Comparison of ENCODE assay signal across 13 cellular contexts in genomic region chr9:92746567-92747458, GRCh38. TPM values are rescaled to one million over a fixed set of nuclear protein-coding genes. Genes with fewer than 3 reads are reported as not detected.
DNase-seq lines count a peak whose midpoint lies in the region; ATAC-seq and TF ChIP-seq lines count a peak whose summit lies in the region.
"Had no signal": no experiment of that assay in that cellular context is flagged by ENCODE, and none has a peak within 500 bp of the region (broad histone marks: within the 10 kb centered on the region; RNA-seq: fewer than 3 reads in every experiment).

No MANE protein-coding gene starts in this region.

- peak; percentile 61 for DNase-seq in HT1080 (ENCODE audit: low read depth)
- peak; percentile 82 for DNase-seq in choroid plexus epithelial cell (ENCODE audit: low read depth)
- DNase-seq in right lobe of liver = peak in 1 of 3 donors; percentile 39
- no peak for DNase-seq in tibial artery
- no peak for DNase-seq in GM20000 (ENCODE audit: low spot score)
- DNase-seq in activated CD4-positive, alpha-beta T cell treated with anti-CD3 and anti-CD28 coated beads, Interleukin-2, amount 50 U/mL, for 48 hours = no peak
- DNase-seq: activated CD4-positive, alpha-beta memory T cell treated with anti-CD3 and anti-CD28 coated beads for 36 hours; activated naive CD4-positive, alpha-beta T cell treated with Interleukin-2 at 50 U/mL for 16 hours; DMS79 treated with DMSO at 0.1 percent for 48 hours; NCI-H1417; stimulated activated naive B cell treated with anti-CD40 and anti-IgM and Interleukin-4, amounts not matched to agents 10 μg/mL and 1 μg/mL and 100 μg/mL, for 72 hours had no signal

- intact Hi-C loops in right lobe of liver (cut with DNase I) (no loop called here), tibial artery (cut with DNase I; ENCODE audit: low total_unique reads) (no loop called here)

- TF ChIP-seq POLR2A in right lobe of liver (IDR thresholded peaks at IDR 0.05) = no peak

- H3K27ac ChIP-seq in right lobe of liver = peak overlapping the region in 1 of 3 donors; percentile 9
- peak overlapping the region; percentile 20 to 53 for H3K27ac ChIP-seq in tibial artery

- H3K36me3 ChIP-seq in right lobe of liver (no peaks in the 10 kb centered on the region), tibial artery (no peaks in the 10 kb centered on the region)

- H3K4me1 ChIP-seq in right lobe of liver = peaks cover 0 to 8% (median 0%) of the 10 kb centered on the region in 4 donors
- peaks cover 0 to 62% (median 39%) of the 10 kb centered on the region in 4 donors for H3K4me1 ChIP-seq in tibial artery

- ATAC-seq in right lobe of liver (peak; percentile 33 to 67 (median 54)), HG03097 (IDR thresholded peaks at IDR 0.05; ENCODE audit: low FRiP score, unreplicated experiment) (no peak)
- ATAC-seq: naive thymus-derived CD8-positive, alpha-beta T cell; stimulated activated naive B cell treated with anti-CD40 and anti-IgM and Interleukin-4, amounts not matched to agents 10 μg/mL and 1 μg/mL and 100 μg/mL, for 72 hours had no signal

- TF ChIP-seq CTCF in choroid plexus epithelial cell (conservative IDR thresholded peaks at IDR 0.05; ENCODE audit: low read depth, low read length) = no peak
- no peak for TF ChIP-seq CTCF in right lobe of liver (IDR thresholded peaks at IDR 0.05)
- no peak for TF ChIP-seq CTCF in tibial artery (IDR thresholded peaks at IDR 0.05)
- TF ChIP-seq CTCF in GM20000 (IDR thresholded peaks at IDR 0.05; ENCODE audit: extremely low read depth, missing control alignments) = no peak

- WGBS in right lobe of liver (ENCODE audit: insufficient coverage, low coverage, low lambda C conversion rate, missing lambda C conversion rate) = 65% methylated on average over 6 of the region's 14 CpGs

- no peak overlapping the region for H3K4me3 ChIP-seq in choroid plexus epithelial cell (ENCODE audit: low read depth, low read length)
- no peak overlapping the region for H3K4me3 ChIP-seq in right lobe of liver
- no peak overlapping the region for H3K4me3 ChIP-seq in tibial artery

- H3K27me3 ChIP-seq in right lobe of liver (no peaks in the 10 kb centered on the region), tibial artery (no peaks in the 10 kb centered on the region)

- H3K9me3 ChIP-seq in right lobe of liver (no peaks in the 10 kb centered on the region), tibial artery (no peaks in the 10 kb centered on the region)

RNA-seq across cellular contexts. Expression of gene BICD2, which starts 17.8 kb away (rescaled TPM):
- total RNA-seq in HT1080 (2014; rRNA removed; shearing (Covaris generic)) = 46.5 and 51.8 TPM in 2 replicates
- polyA plus RNA-seq in HT1080 (2015; cell fraction: cytosol; rRNA removed) = 29.0 and 33.4 TPM in 2 replicates
- polyA plus RNA-seq in HT1080 (2015; cell fraction: nucleus; rRNA removed) = 33.3 and 35.6 TPM in 2 replicates
- 10 to 100 TPM in 3 of 6 experiments, 1 to 10 TPM in 3; 6.3 to 14.9 (median 9.8) TPM for total RNA-seq in right lobe of liver

Comparison
In these comparisons a context has a peak if more than half of its experiments do, and no peak if none do; other contexts are left out.
1. DNase-seq: peak in HT1080 (single experiment) and choroid plexus epithelial cell (single experiment); none in tibial artery (0 of 2), GM20000 (single experiment) and activated CD4-positive, alpha-beta T cell treated with anti-CD3 and anti-CD28 coated beads, Interleukin-2, amount 50 U/mL, for 48 hours (0 of 2).